Comparison of ENCODE assay signal across 17 cellular contexts in genomic region chr11:96273507-96273906, GRCh38.
DNase-seq lines count a peak whose midpoint lies in the region; ATAC-seq and TF ChIP-seq lines count a peak whose summit lies in the region.
"Had no signal": no experiment of that assay in that cellular context is flagged by ENCODE, and none has a peak within 500 bp of the region (broad histone marks: within the 10 kb centered on the region; RNA-seq: fewer than 3 reads in every experiment).

No MANE protein-coding gene starts in this region.

- H3K9ac ChIP-seq in trophoblast cell (ENCODE audit: low read length), result no peak overlapping the region
- H3K9ac ChIP-seq: GM23248 had no signal

- TF ChIP-seq CTCF in hepatocyte (IDR thresholded peaks at IDR 0.05; ENCODE audit: poor library complexity), result no peak
- TF ChIP-seq CTCF in ovary (IDR thresholded peaks at IDR 0.05), result no peak

- no peaks in the 10 kb centered on the region for H3K27me3 ChIP-seq in CD4-positive, CD25-positive, alpha-beta regulatory T cell (ENCODE audit: control insufficient read depth, insufficient read depth, low read length)
- H3K27me3 ChIP-seq in hepatocyte, result no peaks in the 10 kb centered on the region
- H3K27me3 ChIP-seq in trophoblast cell (ENCODE audit: insufficient read depth, low read length), result no peaks in the 10 kb centered on the region
- no peaks in the 10 kb centered on the region for H3K27me3 ChIP-seq in ovary

- H3K79me2 ChIP-seq in hepatocyte (peaks cover 50% of the 10 kb centered on the region), trophoblast cell (ENCODE audit: control insufficient read depth, insufficient read depth, low read length, poor library complexity) (peaks cover 8% of the 10 kb centered on the region)

- DNase-seq in CD4-positive, CD25-positive, alpha-beta regulatory T cell, result no peak
- DNase-seq in hepatocyte (ENCODE audit: low spot score) (no peak), trophoblast cell (no peak), cerebellar nuclear complex (lab: John Stamatoyannopoulos, UW) (no peak), NCI-H510A treated with DMSO at 0.1 percent for 48 hours (lab: John Stamatoyannopoulos, UW) (no peak), ovary (no peak), midbrain (lab: John Stamatoyannopoulos, UW) (no peak)
- DNase-seq: DND-41, GDM1, Kasumi-1, NCI-H1417, NCI-H2029, NCI-H2171 treated with DMSO at 0.1 percent for 48 hours, NCI-H510A had no signal

- no peak overlapping the region for H2BK5ac ChIP-seq in trophoblast cell (ENCODE audit: low read depth, low read length, poor library complexity)

- ATAC-seq in CD4-positive, CD25-positive, alpha-beta regulatory T cell (ENCODE audit: low read depth in 2 of 2), result no peak

- peaks cover 21 to 55% (median 40%) of the 10 kb centered on the region in 4 donors for H3K4me1 Mint-ChIP-seq in CD4-positive, CD25-positive, alpha-beta regulatory T cell
- peaks cover 21 to 35% (median 29%) of the 10 kb centered on the region in 3 donors for H3K4me1 Mint-ChIP-seq in IgD-negative memory B cell

- peak overlapping the region in 2 of 3 donors; percentile 71 to 84 for H3K27ac Mint-ChIP-seq in CD4-positive, CD25-positive, alpha-beta regulatory T cell
- peak overlapping the region; percentile 84 to 97 (median 92) for H3K27ac Mint-ChIP-seq in IgD-negative memory B cell

- no peak overlapping the region for H4K91ac ChIP-seq in trophoblast cell (ENCODE audit: low read depth, low read length)

- no peak overlapping the region for H3K4me3 ChIP-seq in CD4-positive, CD25-positive, alpha-beta regulatory T cell (ENCODE audit: low read depth, low read length)
- no peak overlapping the region for H3K4me3 ChIP-seq in hepatocyte
- no peak overlapping the region for H3K4me3 ChIP-seq in trophoblast cell (ENCODE audit: low read depth, low read length)
- no peak overlapping the region for H3K4me3 ChIP-seq in ovary
- H3K4me3 ChIP-seq: GM23248 had no signal

- 96% methylated on average over 1 of the region's 1 CpG for WGBS in hepatocyte (ENCODE audit: low lambda C conversion rate, missing lambda C conversion rate)
- WGBS in trophoblast cell (ENCODE audit: extremely low coverage, insufficient coverage, insufficient read length), result no CpG with 5 or more reads among the region's 1 CpG
- 84 to 93% (median 92%) methylated on average over 1 of the region's 1 CpG for WGBS in ovary, 3 donors

- no peak for TF ChIP-seq EP300 in ovary (IDR thresholded peaks at IDR 0.05)

- H2AFZ ChIP-seq in hepatocyte, result no peak overlapping the region
- no peak overlapping the region for H2AFZ ChIP-seq in trophoblast cell (ENCODE audit: insufficient read depth, low read length, poor library complexity)
- H2AFZ ChIP-seq: GM23248 had no signal

- no peak overlapping the region for H3K4ac ChIP-seq in trophoblast cell (ENCODE audit: low read depth, low read length)

- H3K36me3 ChIP-seq in CD4-positive, CD25-positive, alpha-beta regulatory T cell (ENCODE audit: control insufficient read depth, insufficient read depth, low read length), result peaks cover 20% of the 10 kb centered on the region
- no peaks in the 10 kb centered on the region for H3K36me3 ChIP-seq in hepatocyte (replicated peaks; ENCODE audit: insufficient read depth, low read depth)
- peaks cover 14 to 17% of the 10 kb centered on the region in 2 experiments for H3K36me3 ChIP-seq in trophoblast cell (ENCODE audit: control insufficient read depth in 1 of 2, insufficient read depth in 2 of 2, low read length in 2 of 2)
- no peaks in the 10 kb centered on the region for H3K36me3 ChIP-seq in ovary

- H3K9me2 ChIP-seq in hepatocyte (replicated peaks; ENCODE audit: insufficient read depth), result no peaks in the 10 kb centered on the region

- peaks cover 27% of the 10 kb centered on the region for H3K79me1 ChIP-seq in trophoblast cell (ENCODE audit: low read length)

- H3K4me3 Mint-ChIP-seq in CD4-positive, CD25-positive, alpha-beta regulatory T cell, result peak overlapping the region in 1 of 4 donors; percentile 56
- H3K4me3 Mint-ChIP-seq in IgD-negative memory B cell, result peak overlapping the region in 1 of 4 donors; percentile 65

- H3K14ac ChIP-seq in trophoblast cell (ENCODE audit: low read length), result no peak overlapping the region

- no peaks in the 10 kb centered on the region for H3K27me3 Mint-ChIP-seq in CD4-positive, CD25-positive, alpha-beta regulatory T cell
- H3K27me3 Mint-ChIP-seq in IgD-negative memory B cell, result no peaks in the 10 kb centered on the region

- peaks cover 33% of the 10 kb centered on the region for H3K36me3 Mint-ChIP-seq in CD4-positive, CD25-positive, alpha-beta regulatory T cell
- peaks cover 4% of the 10 kb centered on the region for H3K36me3 Mint-ChIP-seq in IgD-negative memory B cell

- H3K27ac ChIP-seq in CD4-positive, CD25-positive, alpha-beta regulatory T cell (ENCODE audit: insufficient read depth, low read length, poor library complexity, severe bottlenecking), result peak overlapping the region; percentile 56
- H3K27ac ChIP-seq in hepatocyte, result peak overlapping the region; percentile 86
- H3K27ac ChIP-seq in trophoblast cell (ENCODE audit: low read depth, low read length), result peak overlapping the region; percentile 40
- no peak overlapping the region for H3K27ac ChIP-seq in ovary
- H3K27ac ChIP-seq: C4-2B, GM23248 had no signal

- intact Hi-C loops in ovary (cut with DNase I), result no loop called here

- H2AK5ac ChIP-seq in trophoblast cell (ENCODE audit: low read length), result no peak overlapping the region

- H4K20me1 ChIP-seq in hepatocyte (ENCODE audit: insufficient read depth, poor library complexity, severe bottlenecking), result no peaks in the 10 kb centered on the region

- no peak overlapping the region for H2BK120ac ChIP-seq in trophoblast cell (ENCODE audit: insufficient read depth, low read length, poor library complexity)

- H3K4me1 ChIP-seq in CD4-positive, CD25-positive, alpha-beta regulatory T cell (ENCODE audit: control insufficient read depth, insufficient read depth, low read length, poor library complexity, severe bottlenecking), result peaks cover 13% of the 10 kb centered on the region
- H3K4me1 ChIP-seq in hepatocyte (ENCODE audit: insufficient read depth), result peaks cover 35% of the 10 kb centered on the region
- peaks cover 11 to 12% of the 10 kb centered on the region in 2 experiments for H3K4me1 ChIP-seq in trophoblast cell (ENCODE audit: control insufficient read depth in 1 of 2, insufficient read depth in 2 of 2, low read length in 2 of 2)
- H3K4me1 ChIP-seq in ovary (ENCODE audit: insufficient read depth), result peaks cover 1% of the 10 kb centered on the region

- H3K23ac ChIP-seq in trophoblast cell (ENCODE audit: low read length), result no peak overlapping the region

- peak overlapping the region; percentile 62 for H3K4me2 ChIP-seq in hepatocyte
- no peak overlapping the region for H3K4me2 ChIP-seq in trophoblast cell (ENCODE audit: low read length)

- H3K18ac ChIP-seq in trophoblast cell (ENCODE audit: low read length), result no peak overlapping the region

- no peak overlapping the region for H4K12ac ChIP-seq in trophoblast cell (ENCODE audit: low read depth, low read length)

- peaks cover 0 to 8% (median 3%) of the 10 kb centered on the region in 7 donors for H3K9me3 Mint-ChIP-seq in CD4-positive, CD25-positive, alpha-beta regulatory T cell
- peaks cover 1 to 6% (median 2%) of the 10 kb centered on the region in 3 donors for H3K9me3 Mint-ChIP-seq in IgD-negative memory B cell

- TF ChIP-seq POLR2A in ovary (IDR thresholded peaks at IDR 0.05), result no peak

- H4K8ac ChIP-seq in trophoblast cell (ENCODE audit: low read depth, low read length), result no peak overlapping the region

- no peaks in the 10 kb centered on the region for H3K9me3 ChIP-seq in CD4-positive, CD25-positive, alpha-beta regulatory T cell (ENCODE audit: control insufficient read depth in 2 of 2, low read length in 2 of 2)
- H3K9me3 ChIP-seq in hepatocyte (ENCODE audit: low read depth) (no peaks in the 10 kb centered on the region), trophoblast cell (ENCODE audit: insufficient read depth, low read depth, low read length) (no peaks in the 10 kb centered on the region), ovary (no peaks in the 10 kb centered on the region)

- no peak overlapping the region for H2BK12ac ChIP-seq in trophoblast cell (ENCODE audit: low read length)

Comparison
In these comparisons a context has a peak if more than half of its experiments do, and no peak if none do; other contexts are left out.
1. H3K27ac ChIP-seq: peak in CD4-positive, CD25-positive, alpha-beta regulatory T cell (single experiment), hepatocyte (single experiment) and trophoblast cell (single experiment); none in ovary (0 of 2).